11 cellular contexts compared by ENCODE assay signal in the genomic region with DNA sequence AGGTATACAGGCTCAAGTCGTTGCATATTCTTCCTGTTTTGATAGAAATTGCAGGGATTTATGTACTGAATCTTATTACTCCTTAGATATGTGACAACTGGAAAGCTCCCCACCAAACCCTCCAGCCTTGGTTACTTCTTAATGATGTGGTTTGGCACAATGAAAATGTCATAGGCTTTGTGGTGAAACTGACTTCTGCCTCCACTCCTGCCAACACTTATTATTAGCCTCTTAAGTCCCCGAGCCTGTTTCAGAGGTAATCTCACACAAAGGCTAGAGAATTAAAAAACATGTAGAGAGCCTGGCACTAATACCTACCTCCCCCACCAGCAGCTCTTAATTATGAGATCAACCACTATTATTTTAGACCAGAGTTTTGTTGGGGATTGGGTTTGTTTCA. TPM values are rescaled to one million over a fixed set of nuclear protein-coding genes. Genes with fewer than 3 reads are reported as not detected.
DNase-seq lines count a peak whose midpoint lies in the region; ATAC-seq, FAIRE-seq and TF ChIP-seq lines count a peak whose summit lies in the region.
"Had no signal": no experiment of that assay in that cellular context is flagged by ENCODE, and none has a peak within 500 bp of the region (broad histone marks: within the 10 kb centered on the region; RNA-seq: fewer than 3 reads in every experiment).

No MANE protein-coding gene starts in this region.

- H3K36me3 ChIP-seq in SK-N-SH (replicated peaks in 1 of 2; ENCODE audit: control insufficient read depth in 1 of 2, insufficient read depth in 2 of 2, low read length in 1 of 2) (peaks cover 65 to 72% of the 10 kb centered on the region in 2 experiments), astrocyte (ENCODE audit: insufficient read depth, low read length) (peaks cover 34% of the 10 kb centered on the region), neutrophil (peaks cover 50% of the 10 kb centered on the region), osteoblast (ENCODE audit: insufficient read depth, low read length) (peaks cover 56% of the 10 kb centered on the region)

- peaks cover 17% of the 10 kb centered on the region for H3K36me3 Mint-ChIP-seq in astrocyte (ENCODE audit: low read depth, unreplicated experiment)

- H3K9ac ChIP-seq in SK-N-SH (no peak overlapping the region), astrocyte (ENCODE audit: low read length) (no peak overlapping the region)

- H3F3A ChIP-seq in SK-N-SH (replicated peaks; ENCODE audit: insufficient read depth): peaks cover 63% of the 10 kb centered on the region

- H3K27ac ChIP-seq in SK-N-SH (ENCODE audit: low read depth in 2 of 2, low read length in 1 of 2) (no peak overlapping the region), astrocyte (ENCODE audit: low read depth, low read length) (no peak overlapping the region), neutrophil (peak overlapping the region; percentile 15), osteoblast (ENCODE audit: low read depth, low read length) (no peak overlapping the region)

- H3K27ac Mint-ChIP-seq in astrocyte (ENCODE audit: unreplicated experiment): no peak overlapping the region

- H3K9me3 ChIP-seq in SK-N-SH (no peaks in the 10 kb centered on the region), astrocyte (ENCODE audit: insufficient read depth, low read depth, low read length) (no peaks in the 10 kb centered on the region), neutrophil (no peaks in the 10 kb centered on the region), osteoblast (ENCODE audit: low read depth, low read length) (no peaks in the 10 kb centered on the region)

- peaks cover 3% of the 10 kb centered on the region; the same call in 1 of the 2 replicates for H4K20me1 ChIP-seq in SK-N-SH (ENCODE audit: insufficient read depth)
- peaks cover 38% of the 10 kb centered on the region for H4K20me1 ChIP-seq in astrocyte (ENCODE audit: insufficient read depth, low read length)
- peaks cover 5% of the 10 kb centered on the region for H4K20me1 ChIP-seq in osteoblast (ENCODE audit: insufficient read depth, low read length)

- POLR2A ChIA-PET in SK-N-SH (lab: Yijun Ruan, JAX): no interaction called here

- TF ChIP-seq RAD21 in SK-N-SH (IDR thresholded peaks at IDR 0.05; ENCODE audit: low read length): no peak

- no peaks in the 10 kb centered on the region for H3K27me3 Mint-ChIP-seq in astrocyte (ENCODE audit: low read depth, unreplicated experiment)

- H3K9me2 ChIP-seq in SK-N-SH: no peaks in the 10 kb centered on the region

- no peaks in the 10 kb centered on the region for H3K9me3 Mint-ChIP-seq in astrocyte (ENCODE audit: unreplicated experiment)

- H3K4me2 ChIP-seq in SK-N-SH (no peak overlapping the region), astrocyte (ENCODE audit: low read length) (no peak overlapping the region), osteoblast (ENCODE audit: insufficient read depth, low read length) (no peak overlapping the region)

- no peak for FAIRE-seq in astrocyte (lab: Jason Lieb, UNC)
- FAIRE-seq: kidney had no signal

- H3K4me1 ChIP-seq in SK-N-SH (ENCODE audit: control insufficient read depth in 1 of 2, insufficient read depth in 2 of 2, low read depth in 1 of 2, low read length in 1 of 2) (peaks cover 15 to 20% of the 10 kb centered on the region in 2 experiments; a peak in 3 of 4 replicates), astrocyte (ENCODE audit: insufficient read depth, low read length) (peaks cover 9% of the 10 kb centered on the region), neutrophil (ENCODE audit: control insufficient read depth in 1 of 2, insufficient read depth in 1 of 2, low read depth in 1 of 2, low read length in 1 of 2) (peaks cover 10 to 13% of the 10 kb centered on the region in 2 experiments), osteoblast (ENCODE audit: insufficient read depth, low read length) (peaks cover 31% of the 10 kb centered on the region)

- H3K4me3 Mint-ChIP-seq in astrocyte (ENCODE audit: unreplicated experiment): no peak overlapping the region

- no peak for TF ChIP-seq EP300 in SK-N-SH (IDR thresholded peaks at IDR 0.05; ENCODE audit: borderline replicate concordance in 1 of 2, low read depth in 1 of 2, low read length in 1 of 2)

- TF ChIP-seq POLR2A in GM18505 (IDR thresholded peaks at IDR 0.05; ENCODE audit: borderline replicate concordance, extremely low read depth, insufficient read depth, insufficient read length): no peak

- no peaks in the 10 kb centered on the region for H3K27me3 ChIP-seq in SK-N-SH (ENCODE audit: insufficient read depth)
- no peaks in the 10 kb centered on the region for H3K27me3 ChIP-seq in astrocyte (ENCODE audit: insufficient read depth, low read length)
- no peaks in the 10 kb centered on the region for H3K27me3 ChIP-seq in neutrophil
- H3K27me3 ChIP-seq in osteoblast (ENCODE audit: insufficient read depth, low read length): no peaks in the 10 kb centered on the region

- H2AFZ ChIP-seq in SK-N-SH (ENCODE audit: low read depth): no peak overlapping the region
- no peak overlapping the region for H2AFZ ChIP-seq in astrocyte (ENCODE audit: low read depth, low read length)
- no peak overlapping the region for H2AFZ ChIP-seq in osteoblast (ENCODE audit: low read length)

- CTCF ChIA-PET in SK-N-SH (lab: Yijun Ruan, JAX): interaction anchor here (1.1 to 1.7 kb wide), 4 partner anchors 11 to 203 kb away, joined by 3 to 5 read pairs (median 4); no protein-coding TSS in a partner anchor

- 68% methylated on average over 2 of the region's 2 CpGs for WGBS in SK-N-SH (ENCODE audit: low lambda C conversion rate)

- TF ChIP-seq CTCF in SK-N-SH (IDR thresholded peaks at IDR 0.05): no peak
- no peak for TF ChIP-seq CTCF in astrocyte (IDR thresholded peaks at IDR 0.05; ENCODE audit: insufficient read depth, low read depth, low read length)
- no peak for TF ChIP-seq CTCF in neutrophil (IDR thresholded peaks at IDR 0.05)
- no peak for TF ChIP-seq CTCF in osteoblast (IDR thresholded peaks at IDR 0.05; ENCODE audit: extremely low read depth, low read depth, low read length)

- H3K4me3 ChIP-seq in SK-N-SH (ENCODE audit: low read depth in 2 of 2, low read length in 1 of 2) (no peak overlapping the region), astrocyte (ENCODE audit: insufficient read depth, low read depth, low read length) (no peak overlapping the region), neutrophil (ENCODE audit: low read depth in 1 of 2, low read length in 1 of 2) (no peak overlapping the region), osteoblast (ENCODE audit: insufficient read depth, low read length) (no peak overlapping the region)

- ATAC-seq in SK-N-SH treated with all-trans-retinoic acid at 6 μM for 48 hours: no peak
- no peak for ATAC-seq in GM18505 (IDR thresholded peaks at IDR 0.05; ENCODE audit: unreplicated experiment)
- no peak for ATAC-seq in HG03457 (IDR thresholded peaks at IDR 0.05; ENCODE audit: unreplicated experiment)

- peaks cover 87% of the 10 kb centered on the region for H3K79me2 ChIP-seq in SK-N-SH (ENCODE audit: insufficient read depth)
- H3K79me2 ChIP-seq in astrocyte (ENCODE audit: insufficient read depth, low read length): peaks cover 81% of the 10 kb centered on the region
- H3K79me2 ChIP-seq in osteoblast (ENCODE audit: insufficient read depth, low read length): peaks cover 67% of the 10 kb centered on the region

- peaks cover 28% of the 10 kb centered on the region for H3K4me1 Mint-ChIP-seq in astrocyte (ENCODE audit: low read depth, unreplicated experiment)

- DNase-seq in SK-N-SH (no peak), NAMALWA (ENCODE audit: low spot score) (peak; percentile 24), astrocyte (ENCODE audit: low read depth) (peak; percentile 71), osteoblast (ENCODE audit: insufficient read length, low spot score, missing footprints) (no peak)
- DNase-seq: activated gamma-delta T cell treated with Interleukin-2 at 50 U/mL for 16 hours, kidney, NCI-H446 treated with DMSO at 0.1 percent for 48 hours had no signal

TF ChIP-seq in SK-N-SH, 30 proteins besides CTCF, POLR2A, EP300 and RAD21 (continues in another document):
- TF ChIP-seq PBX3 (IDR thresholded peaks at IDR 0.05): no peak
- TF ChIP-seq GABPA (IDR thresholded peaks at IDR 0.05; ENCODE audit: low read depth): no peak

TF ChIP-seq in SK-N-SH treated with all-trans-retinoic acid at 6 μM for 48 hours, 23 proteins besides CTCF, POLR2A, EP300 and RAD21 (continues in another document):
- TF ChIP-seq CREB5 (CRISPR knock-in tag; IDR thresholded peaks at IDR 0.05; ENCODE audit: low read depth) (no peak), ESRRG (CRISPR knock-in tag; IDR thresholded peaks at IDR 0.05) (no peak), OSR1 (CRISPR knock-in tag; IDR thresholded peaks at IDR 0.05) (no peak)
- TF ChIP-seq, protein P1, sequence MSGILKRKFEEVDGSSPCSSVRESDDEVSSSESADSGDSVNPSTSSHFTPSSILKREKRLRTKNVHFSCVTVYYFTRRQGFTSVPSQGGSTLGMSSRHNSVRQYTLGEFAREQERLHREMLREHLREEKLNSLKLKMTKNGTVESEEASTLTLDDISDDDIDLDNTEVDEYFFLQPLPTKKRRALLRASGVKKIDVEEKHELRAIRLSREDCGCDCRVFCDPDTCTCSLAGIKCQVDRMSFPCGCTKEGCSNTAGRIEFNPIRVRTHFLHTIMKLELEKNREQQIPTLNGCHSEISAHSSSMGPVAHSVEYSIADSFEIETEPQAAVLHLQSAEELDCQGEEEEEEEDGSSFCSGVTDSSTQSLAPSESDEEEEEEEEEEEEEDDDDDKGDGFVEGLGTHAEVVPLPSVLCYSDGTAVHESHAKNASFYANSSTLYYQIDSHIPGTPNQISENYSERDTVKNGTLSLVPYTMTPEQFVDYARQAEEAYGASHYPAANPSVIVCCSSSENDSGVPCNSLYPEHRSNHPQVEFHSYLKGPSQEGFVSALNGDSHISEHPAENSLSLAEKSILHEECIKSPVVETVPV (CRISPR knock-in tag; IDR thresholded peaks at IDR 0.05): no peak

RNA-seq across cellular contexts. Expression of gene COX20, which starts 4.2 kb away (rescaled TPM):
- 24.8 and 29.0 TPM in 2 replicates for polyA plus RNA-seq in SK-N-SH (2012; rRNA removed)
- 36.2 and 56.6 TPM in 2 replicates for polyA plus RNA-seq in SK-N-SH (2012; cell fraction: cytosol; rRNA removed)
- 14.9 and 27.5 TPM in 2 replicates for polyA plus RNA-seq in SK-N-SH (2012; cell fraction: nucleus; rRNA removed)
- total RNA-seq in astrocyte (48.0 and 51.0 TPM in 2 replicates), osteoblast (31.8 and 35.8 TPM in 2 replicates)

RNA-seq across cellular contexts. Expression of gene HNRNPU, which starts 24.7 kb away (rescaled TPM):
- polyA plus RNA-seq in SK-N-SH (2012; rRNA removed): 130 and 164 TPM in 2 replicates
- polyA plus RNA-seq in SK-N-SH (2012; cell fraction: cytosol; rRNA removed): 172 and 202 TPM in 2 replicates
- polyA plus RNA-seq in SK-N-SH (2012; cell fraction: nucleus; rRNA removed): 102 and 124 TPM in 2 replicates
- total RNA-seq in astrocyte (264 and 289 TPM in 2 replicates), osteoblast (214 and 240 TPM in 2 replicates)

Comparison
In these comparisons a context has a peak if more than half of its experiments do, and no peak if none do; other contexts are left out.
1. DNase-seq: peak in NAMALWA (single experiment) and astrocyte (single experiment); none in SK-N-SH (single experiment) and osteoblast (single experiment).